1 cellular context compared by ENCODE assay signal in the genomic region with DNA sequence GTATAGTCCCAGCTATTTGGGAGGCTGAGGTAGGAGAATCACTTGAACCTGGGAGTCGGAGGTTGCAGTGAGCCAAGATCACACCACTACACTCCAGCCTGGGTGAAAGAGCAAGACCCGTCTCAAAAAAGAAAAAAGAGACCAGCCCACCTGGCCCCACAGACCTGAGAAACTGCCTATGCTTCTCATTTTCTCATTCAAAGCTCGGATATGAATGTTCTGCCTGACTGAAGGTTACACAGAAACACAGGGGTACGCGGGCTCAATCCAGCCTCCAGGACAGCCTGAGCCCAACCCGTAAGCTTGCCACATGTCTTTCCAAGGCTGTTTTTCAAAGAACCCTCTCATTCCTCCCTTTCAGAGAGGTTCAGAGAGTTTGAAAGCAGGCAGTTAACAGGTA.
TF ChIP-seq lines count a peak whose summit lies in the region.

No MANE protein-coding gene starts in this region.

TF ChIP-seq in GM23338, 12 proteins besides CTCF, POLR2A, EP300 and RAD21 (continued from another document):
- TF ChIP-seq, protein P1, sequence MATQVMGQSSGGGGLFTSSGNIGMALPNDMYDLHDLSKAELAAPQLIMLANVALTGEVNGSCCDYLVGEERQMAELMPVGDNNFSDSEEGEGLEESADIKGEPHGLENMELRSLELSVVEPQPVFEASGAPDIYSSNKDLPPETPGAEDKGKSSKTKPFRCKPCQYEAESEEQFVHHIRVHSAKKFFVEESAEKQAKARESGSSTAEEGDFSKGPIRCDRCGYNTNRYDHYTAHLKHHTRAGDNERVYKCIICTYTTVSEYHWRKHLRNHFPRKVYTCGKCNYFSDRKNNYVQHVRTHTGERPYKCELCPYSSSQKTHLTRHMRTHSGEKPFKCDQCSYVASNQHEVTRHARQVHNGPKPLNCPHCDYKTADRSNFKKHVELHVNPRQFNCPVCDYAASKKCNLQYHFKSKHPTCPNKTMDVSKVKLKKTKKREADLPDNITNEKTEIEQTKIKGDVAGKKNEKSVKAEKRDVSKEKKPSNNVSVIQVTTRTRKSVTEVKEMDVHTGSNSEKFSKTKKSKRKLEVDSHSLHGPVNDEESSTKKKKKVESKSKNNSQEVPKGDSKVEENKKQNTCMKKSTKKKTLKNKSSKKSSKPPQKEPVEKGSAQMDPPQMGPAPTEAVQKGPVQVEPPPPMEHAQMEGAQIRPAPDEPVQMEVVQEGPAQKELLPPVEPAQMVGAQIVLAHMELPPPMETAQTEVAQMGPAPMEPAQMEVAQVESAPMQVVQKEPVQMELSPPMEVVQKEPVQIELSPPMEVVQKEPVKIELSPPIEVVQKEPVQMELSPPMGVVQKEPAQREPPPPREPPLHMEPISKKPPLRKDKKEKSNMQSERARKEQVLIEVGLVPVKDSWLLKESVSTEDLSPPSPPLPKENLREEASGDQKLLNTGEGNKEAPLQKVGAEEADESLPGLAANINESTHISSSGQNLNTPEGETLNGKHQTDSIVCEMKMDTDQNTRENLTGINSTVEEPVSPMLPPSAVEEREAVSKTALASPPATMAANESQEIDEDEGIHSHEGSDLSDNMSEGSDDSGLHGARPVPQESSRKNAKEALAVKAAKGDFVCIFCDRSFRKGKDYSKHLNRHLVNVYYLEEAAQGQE (IDR thresholded peaks at IDR 0.05; ENCODE audit: unreplicated experiment) = no peak
- TF ChIP-seq, protein P2, sequence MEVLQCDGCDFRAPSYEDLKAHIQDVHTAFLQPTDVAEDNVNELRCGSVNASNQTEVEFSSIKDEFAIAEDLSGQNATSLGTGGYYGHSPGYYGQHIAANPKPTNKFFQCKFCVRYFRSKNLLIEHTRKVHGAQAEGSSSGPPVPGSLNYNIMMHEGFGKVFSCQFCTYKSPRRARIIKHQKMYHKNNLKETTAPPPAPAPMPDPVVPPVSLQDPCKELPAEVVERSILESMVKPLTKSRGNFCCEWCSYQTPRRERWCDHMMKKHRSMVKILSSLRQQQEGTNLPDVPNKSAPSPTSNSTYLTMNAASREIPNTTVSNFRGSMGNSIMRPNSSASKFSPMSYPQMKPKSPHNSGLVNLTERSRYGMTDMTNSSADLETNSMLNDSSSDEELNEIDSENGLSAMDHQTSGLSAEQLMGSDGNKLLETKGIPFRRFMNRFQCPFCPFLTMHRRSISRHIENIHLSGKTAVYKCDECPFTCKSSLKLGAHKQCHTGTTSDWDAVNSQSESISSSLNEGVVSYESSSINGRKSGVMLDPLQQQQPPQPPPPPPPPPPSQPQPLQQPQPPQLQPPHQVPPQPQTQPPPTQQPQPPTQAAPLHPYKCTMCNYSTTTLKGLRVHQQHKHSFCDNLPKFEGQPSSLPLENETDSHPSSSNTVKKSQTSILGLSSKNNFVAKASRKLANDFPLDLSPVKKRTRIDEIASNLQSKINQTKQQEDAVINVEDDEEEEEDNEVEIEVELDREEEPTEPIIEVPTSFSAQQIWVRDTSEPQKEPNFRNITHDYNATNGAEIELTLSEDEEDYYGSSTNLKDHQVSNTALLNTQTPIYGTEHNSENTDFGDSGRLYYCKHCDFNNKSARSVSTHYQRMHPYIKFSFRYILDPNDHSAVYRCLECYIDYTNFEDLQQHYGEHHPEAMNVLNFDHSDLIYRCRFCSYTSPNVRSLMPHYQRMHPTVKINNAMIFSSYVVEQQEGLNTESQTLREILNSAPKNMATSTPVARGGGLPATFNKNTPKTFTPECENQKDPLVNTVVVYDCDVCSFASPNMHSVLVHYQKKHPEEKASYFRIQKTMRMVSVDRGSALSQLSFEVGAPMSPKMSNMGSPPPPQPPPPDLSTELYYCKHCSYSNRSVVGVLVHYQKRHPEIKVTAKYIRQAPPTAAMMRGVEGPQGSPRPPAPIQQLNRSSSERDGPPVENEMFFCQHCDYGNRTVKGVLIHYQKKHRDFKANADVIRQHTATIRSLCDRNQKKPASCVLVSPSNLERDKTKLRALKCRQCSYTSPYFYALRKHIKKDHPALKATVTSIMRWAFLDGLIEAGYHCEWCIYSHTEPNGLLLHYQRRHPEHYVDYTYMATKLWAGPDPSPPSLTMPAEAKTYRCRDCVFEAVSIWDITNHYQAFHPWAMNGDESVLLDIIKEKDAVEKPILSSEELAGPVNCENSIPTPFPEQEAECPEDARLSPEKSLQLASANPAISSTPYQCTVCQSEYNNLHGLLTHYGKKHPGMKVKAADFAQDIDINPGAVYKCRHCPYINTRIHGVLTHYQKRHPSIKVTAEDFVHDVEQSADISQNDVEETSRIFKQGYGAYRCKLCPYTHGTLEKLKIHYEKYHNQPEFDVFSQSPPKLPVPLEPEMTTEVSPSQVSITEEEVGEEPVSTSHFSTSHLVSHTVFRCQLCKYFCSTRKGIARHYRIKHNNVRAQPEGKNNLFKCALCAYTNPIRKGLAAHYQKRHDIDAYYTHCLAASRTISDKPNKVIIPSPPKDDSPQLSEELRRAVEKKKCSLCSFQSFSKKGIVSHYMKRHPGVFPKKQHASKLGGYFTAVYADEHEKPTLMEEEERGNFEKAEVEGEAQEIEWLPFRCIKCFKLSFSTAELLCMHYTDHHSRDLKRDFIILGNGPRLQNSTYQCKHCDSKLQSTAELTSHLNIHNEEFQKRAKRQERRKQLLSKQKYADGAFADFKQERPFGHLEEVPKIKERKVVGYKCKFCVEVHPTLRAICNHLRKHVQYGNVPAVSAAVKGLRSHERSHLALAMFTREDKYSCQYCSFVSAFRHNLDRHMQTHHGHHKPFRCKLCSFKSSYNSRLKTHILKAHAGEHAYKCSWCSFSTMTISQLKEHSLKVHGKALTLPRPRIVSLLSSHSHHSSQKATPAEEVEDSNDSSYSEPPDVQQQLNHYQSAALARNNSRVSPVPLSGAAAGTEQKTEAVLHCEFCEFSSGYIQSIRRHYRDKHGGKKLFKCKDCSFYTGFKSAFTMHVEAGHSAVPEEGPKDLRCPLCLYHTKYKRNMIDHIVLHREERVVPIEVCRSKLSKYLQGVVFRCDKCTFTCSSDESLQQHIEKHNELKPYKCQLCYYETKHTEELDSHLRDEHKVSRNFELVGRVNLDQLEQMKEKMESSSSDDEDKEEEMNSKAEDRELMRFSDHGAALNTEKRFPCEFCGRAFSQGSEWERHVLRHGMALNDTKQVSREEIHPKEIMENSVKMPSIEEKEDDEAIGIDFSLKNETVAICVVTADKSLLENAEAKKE (CRISPR knock-in tag; IDR thresholded peaks at IDR 0.05) = no peak
- TF ChIP-seq EZH2 (IDR thresholded peaks at IDR 0.05; ENCODE audit: low read depth, unreplicated experiment) (no peak), POLR2AphosphoS5 (IDR thresholded peaks at IDR 0.05; ENCODE audit: low read depth) (no peak), STAT1 (IDR thresholded peaks at IDR 0.05; ENCODE audit: unreplicated experiment) (no peak), NANOG (IDR thresholded peaks at IDR 0.05; ENCODE audit: borderline replicate concordance) (no peak)
- TF ChIP-seq, protein P3, sequence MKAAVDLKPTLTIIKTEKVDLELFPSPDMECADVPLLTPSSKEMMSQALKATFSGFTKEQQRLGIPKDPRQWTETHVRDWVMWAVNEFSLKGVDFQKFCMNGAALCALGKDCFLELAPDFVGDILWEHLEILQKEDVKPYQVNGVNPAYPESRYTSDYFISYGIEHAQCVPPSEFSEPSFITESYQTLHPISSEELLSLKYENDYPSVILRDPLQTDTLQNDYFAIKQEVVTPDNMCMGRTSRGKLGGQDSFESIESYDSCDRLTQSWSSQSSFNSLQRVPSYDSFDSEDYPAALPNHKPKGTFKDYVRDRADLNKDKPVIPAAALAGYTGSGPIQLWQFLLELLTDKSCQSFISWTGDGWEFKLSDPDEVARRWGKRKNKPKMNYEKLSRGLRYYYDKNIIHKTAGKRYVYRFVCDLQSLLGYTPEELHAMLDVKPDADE (IDR thresholded peaks at IDR 0.05) = no peak
